23 cellular contexts compared by ENCODE assay signal in genomic region chr18:36141576-36141975, GRCh38. TPM values are rescaled to one million over a fixed set of nuclear protein-coding genes. Genes with fewer than 3 reads are reported as not detected.
"Had no signal": no experiment of that assay in that cellular context is flagged by ENCODE, and none has a peak within 500 bp of the region (broad histone marks: within the 10 kb centered on the region; RNA-seq: fewer than 3 reads in every experiment).

No MANE protein-coding gene starts in this region.

- H3K27me3 Mint-ChIP-seq: activated naive CD4-positive, alpha-beta T cell treated with anti-CD3 and anti-CD28 coated beads, Interleukin-2, amount 50 U/mL, for 24 hours; naive thymus-derived CD4-positive, alpha-beta T cell had no signal

- H3K4me3 ChIP-seq: esophagus squamous epithelium, gastrocnemius medialis, left lung, lung, upper lobe of right lung had no signal

- DNase-seq: activated CD4-positive, alpha-beta T cell treated with anti-CD3 and anti-CD28 coated beads, Interleukin-2, amount 50 U/mL, for 4 hours; activated CD8-positive, alpha-beta memory T cell treated with anti-CD3 and anti-CD28 coated beads for 24 hours; activated CD8-positive, alpha-beta memory T cell treated with anti-CD3 and anti-CD28 coated beads, Interleukin-2, amount 50 U/mL, for 4 hours; activated gamma-delta T cell; amniotic stem cell; cerebellar nuclear complex; cortex of kidney; endodermal cell; esophagus squamous epithelium; gastrocnemius medialis; hippocampal formation; kidney glomerular epithelial cell; left lung; naive thymus-derived CD4-positive, alpha-beta T cell; small intestine; stimulated activated CD4-positive, alpha-beta T cell treated with anti-CD3 and anti-CD28 coated beads, Interleukin-15, amount 100 ng/mL, for 24 hours; stimulated activated naive CD4-positive, alpha-beta T cell; upper lobe of right lung had no signal

- H3K4me1 ChIP-seq: esophagus squamous epithelium, gastrocnemius medialis, left lung, upper lobe of right lung had no signal

- H3K9me3 Mint-ChIP-seq: activated naive CD4-positive, alpha-beta T cell treated with anti-CD3 and anti-CD28 coated beads, Interleukin-2, amount 50 U/mL, for 24 hours; endodermal cell; naive thymus-derived CD4-positive, alpha-beta T cell had no signal

- H3K27ac ChIP-seq: esophagus squamous epithelium, gastrocnemius medialis, left lung, upper lobe of right lung, VCaP had no signal

- H3K27ac Mint-ChIP-seq: activated naive CD4-positive, alpha-beta T cell treated with anti-CD3 and anti-CD28 coated beads, Interleukin-2, amount 50 U/mL, for 24 hours; endodermal cell had no signal

- H3K4me3 Mint-ChIP-seq: activated naive CD4-positive, alpha-beta T cell treated with anti-CD3 and anti-CD28 coated beads, Interleukin-2, amount 50 U/mL, for 24 hours; endodermal cell; naive thymus-derived CD4-positive, alpha-beta T cell had no signal

- ATAC-seq: activated CD4-positive, CD25-positive, alpha-beta regulatory T cell treated with anti-CD3 and anti-CD28 coated beads, Interleukin-2, amount 50 U/mL, for 24 hours; gastrocnemius medialis; left lung; naive thymus-derived CD4-positive, alpha-beta T cell; sciatic nerve; upper lobe of right lung had no signal

- H3K4me1 Mint-ChIP-seq: endodermal cell had no signal

- H3K9me3 ChIP-seq: esophagus squamous epithelium, gastrocnemius medialis, left lung, upper lobe of right lung had no signal

- FAIRE-seq: small intestine had no signal

- H3K27me3 ChIP-seq: esophagus squamous epithelium, gastrocnemius medialis, left lung, upper lobe of right lung had no signal

RNA-seq across cellular contexts. Expression of gene MOCOS, which starts 45.7 kb away (rescaled TPM):
- polyA plus RNA-seq: naive thymus-derived CD4-positive, alpha-beta T cell had no signal
